ENCODE assay signal across 26 cellular contexts in genomic region chr7:152481082-152481481, GRCh38. TPM values are rescaled to one million over a fixed set of nuclear protein-coding genes. Genes with fewer than 3 reads are reported as not detected.
DNase-seq lines count a peak whose midpoint lies in the region; ATAC-seq, FAIRE-seq and TF ChIP-seq lines count a peak whose summit lies in the region.
"Had no signal": no experiment of that assay in that cellular context is flagged by ENCODE, and none has a peak within 500 bp of the region (broad histone marks: within the 10 kb centered on the region; RNA-seq: fewer than 3 reads in every experiment).

No MANE protein-coding gene starts in this region.

- H3K27me3 ChIP-seq in K562 (ENCODE audit: control insufficient read depth in 2 of 2, insufficient read depth in 2 of 2, low read length in 2 of 2) = no peaks in the 10 kb centered on the region
- H3K27me3 ChIP-seq: BE2C; BLaER1 treated with 17β-estradiol and CSF1 and Interleukin-3, amounts not matched to agents 10 nM and 100 nM had no signal

- no peaks in the 10 kb centered on the region for H3K79me2 ChIP-seq in K562 (ENCODE audit: control insufficient read depth, insufficient read depth, low read length)

- DNase-seq in activated naive CD8-positive, alpha-beta T cell treated with anti-CD3 and anti-CD28 coated beads, Interleukin-2, amount 10 ng/mL, durations not matched to agents 7 days and 5 days = no peak
- DNase-seq in activated naive CD8-positive, alpha-beta T cell treated with anti-CD3 and anti-CD28 coated beads for 36 hours = no peak
- peak; percentile 35 for DNase-seq in natural killer cell treated with Interleukin-12 subunit alpha and Interleukin-12 subunit beta and Interleukin-15 and Interleukin-18, amount 100 ng/mL, for 72 hours (ENCODE audit: low spot score)
- no peak for DNase-seq in natural killer cell
- DNase-seq in K562 (ENCODE audit: extremely low read depth in 1 of 4, low spot score in 3 of 4) = no peak
- DNase-seq in stimulated activated effector memory CD8-positive, alpha-beta T cell treated with anti-CD3 and anti-CD28 coated beads, Interleukin-12 subunit alpha, Interleukin-12 subunit beta, amount 100 ng/mL, for 72 hours (ENCODE audit: low spot score in 2 of 2) = no peak
- no peak for DNase-seq in NCI-H345 treated with DMSO at 0.1 percent for 48 hours (lab: John Stamatoyannopoulos, UW; ENCODE audit: unreplicated experiment)
- no peak for DNase-seq in NCI-H2171 treated with DMSO at 0.1 percent for 48 hours (lab: John Stamatoyannopoulos, UW)
- DNase-seq: 8988T; ACHN; AML-193; BE2C; CD4-positive, alpha-beta T cell; CD8-positive, alpha-beta memory T cell; DMS 273 treated with DMSO at 0.1 percent for 48 hours; DMS79 treated with DMSO at 0.1 percent for 48 hours; GF-D8; GOT3; HCEC 1CT had no signal

- H4K20me1 ChIP-seq in K562 (replicated peaks; ENCODE audit: control insufficient read depth, insufficient read depth, low read length) = no peaks in the 10 kb centered on the region
- H4K20me1 ChIP-seq: BLaER1 treated with 17β-estradiol and CSF1 and Interleukin-3, amounts not matched to agents 10 nM and 100 nM had no signal

- BruUV-seq in K562 (replicated peaks; lab: Mats Ljungman, UMichigan) = no TSS peak

- no peak overlapping the region for H3K27ac ChIP-seq in K562 (ENCODE audit: extremely low read depth, low read depth, low read length)
- H3K27ac ChIP-seq: A549; BLaER1 treated with 17β-estradiol and CSF1 and Interleukin-3, amounts not matched to agents 10 nM and 100 nM had no signal

- H3K9me3 Mint-ChIP-seq in activated naive CD8-positive, alpha-beta T cell treated with anti-CD3 and anti-CD28 coated beads, Interleukin-2, amount 10 ng/mL, durations not matched to agents 7 days and 5 days = peaks cover 2% of the 10 kb centered on the region
- no peaks in the 10 kb centered on the region for H3K9me3 Mint-ChIP-seq in activated naive CD8-positive, alpha-beta T cell treated with anti-CD3 and anti-CD28 coated beads for 36 hours
- no peaks in the 10 kb centered on the region for H3K9me3 Mint-ChIP-seq in natural killer cell treated with Interleukin-12 subunit alpha and Interleukin-12 subunit beta and Interleukin-15 and Interleukin-18, amount 100 ng/mL, for 72 hours
- no peaks in the 10 kb centered on the region for H3K9me3 Mint-ChIP-seq in natural killer cell
- no peaks in the 10 kb centered on the region for H3K9me3 Mint-ChIP-seq in stimulated activated effector memory CD8-positive, alpha-beta T cell treated with anti-CD3 and anti-CD28 coated beads, Interleukin-12 subunit alpha, Interleukin-12 subunit beta, amount 100 ng/mL, for 72 hours
- H3K9me3 Mint-ChIP-seq: CD4-positive, alpha-beta T cell; CD8-positive, alpha-beta memory T cell had no signal

- no peaks in the 10 kb centered on the region; a peak in 1 of 5 replicates for H3K4me1 ChIP-seq in K562 (replicated peaks in 1 of 2; ENCODE audit: control insufficient read depth in 2 of 2, insufficient read depth in 2 of 2, low read length in 2 of 2)
- H3K4me1 ChIP-seq: A549; BE2C; BLaER1 treated with 17β-estradiol and CSF1 and Interleukin-3, amounts not matched to agents 10 nM and 100 nM had no signal

- no peaks in the 10 kb centered on the region for H3K4me1 Mint-ChIP-seq in activated naive CD8-positive, alpha-beta T cell treated with anti-CD3 and anti-CD28 coated beads, Interleukin-2, amount 10 ng/mL, durations not matched to agents 7 days and 5 days
- no peaks in the 10 kb centered on the region for H3K4me1 Mint-ChIP-seq in activated naive CD8-positive, alpha-beta T cell treated with anti-CD3 and anti-CD28 coated beads for 36 hours
- H3K4me1 Mint-ChIP-seq in natural killer cell treated with Interleukin-12 subunit alpha and Interleukin-12 subunit beta and Interleukin-15 and Interleukin-18, amount 100 ng/mL, for 72 hours (ENCODE audit: low read depth in 2 of 2) = no peaks in the 10 kb centered on the region
- H3K4me1 Mint-ChIP-seq in natural killer cell = no peaks in the 10 kb centered on the region
- no peaks in the 10 kb centered on the region for H3K4me1 Mint-ChIP-seq in stimulated activated effector memory CD8-positive, alpha-beta T cell treated with anti-CD3 and anti-CD28 coated beads, Interleukin-12 subunit alpha, Interleukin-12 subunit beta, amount 100 ng/mL, for 72 hours
- H3K4me1 Mint-ChIP-seq: CD8-positive, alpha-beta memory T cell had no signal

- intact Hi-C loops in natural killer cell (cut with micrococcal nuclease) = no loop called here
- intact Hi-C loops in K562 (cut with micrococcal nuclease) = no loop called here

- H3K4me2 ChIP-seq in K562 (ENCODE audit: insufficient read depth, low read length) = no peak overlapping the region
- H3K4me2 ChIP-seq: A549; BLaER1 treated with 17β-estradiol and CSF1 and Interleukin-3, amounts not matched to agents 10 nM and 100 nM had no signal

- POLR2A ChIA-PET in activated naive CD8-positive, alpha-beta T cell treated with anti-CD3 and anti-CD28 coated beads, Interleukin-2, amount 10 ng/mL, durations not matched to agents 7 days and 5 days (lab: Charles Lee) = no interaction called here
- POLR2A ChIA-PET in K562 (lab: Yijun Ruan, JAX) = no interaction called here

- no peaks in the 10 kb centered on the region for H3K27me3 Mint-ChIP-seq in activated naive CD8-positive, alpha-beta T cell treated with anti-CD3 and anti-CD28 coated beads, Interleukin-2, amount 10 ng/mL, durations not matched to agents 7 days and 5 days
- no peaks in the 10 kb centered on the region for H3K27me3 Mint-ChIP-seq in activated naive CD8-positive, alpha-beta T cell treated with anti-CD3 and anti-CD28 coated beads for 36 hours
- no peaks in the 10 kb centered on the region for H3K27me3 Mint-ChIP-seq in natural killer cell treated with Interleukin-12 subunit alpha and Interleukin-12 subunit beta and Interleukin-15 and Interleukin-18, amount 100 ng/mL, for 72 hours
- H3K27me3 Mint-ChIP-seq in natural killer cell (ENCODE audit: low read depth in 2 of 2) = no peaks in the 10 kb centered on the region
- H3K27me3 Mint-ChIP-seq: CD4-positive, alpha-beta T cell; CD8-positive, alpha-beta memory T cell had no signal

- no peaks in the 10 kb centered on the region for H3K36me3 ChIP-seq in K562 (ENCODE audit: control insufficient read depth, insufficient read depth, low read length)
- H3K36me3 ChIP-seq: BE2C; BLaER1 treated with 17β-estradiol and CSF1 and Interleukin-3, amounts not matched to agents 10 nM and 100 nM had no signal

- TF ChIP-seq CTCF in natural killer cell (IDR thresholded peaks at IDR 0.05) (no peak), K562 (IDR thresholded peaks at IDR 0.05 in 2 of 3, conservative IDR thresholded peaks at IDR 0.05 in 1 of 3; ENCODE audit: insufficient read depth in 2 of 3, low read depth in 1 of 3, low read length in 3 of 3) (no peak)

- no peak for TF ChIP-seq RAD21 in K562 (CRISPR knock-in tag; conservative IDR thresholded peaks at IDR 0.05 in 1 of 2, IDR thresholded peaks at IDR 0.05 in 1 of 2)

- peak overlapping the region; percentile 12 for H3K27ac Mint-ChIP-seq in activated naive CD8-positive, alpha-beta T cell treated with anti-CD3 and anti-CD28 coated beads, Interleukin-2, amount 10 ng/mL, durations not matched to agents 7 days and 5 days
- H3K27ac Mint-ChIP-seq in activated naive CD8-positive, alpha-beta T cell treated with anti-CD3 and anti-CD28 coated beads for 36 hours = no peak overlapping the region
- no peak overlapping the region for H3K27ac Mint-ChIP-seq in natural killer cell treated with Interleukin-12 subunit alpha and Interleukin-12 subunit beta and Interleukin-15 and Interleukin-18, amount 100 ng/mL, for 72 hours
- no peak overlapping the region for H3K27ac Mint-ChIP-seq in natural killer cell
- H3K27ac Mint-ChIP-seq in stimulated activated effector memory CD8-positive, alpha-beta T cell treated with anti-CD3 and anti-CD28 coated beads, Interleukin-12 subunit alpha, Interleukin-12 subunit beta, amount 100 ng/mL, for 72 hours = peak overlapping the region; percentile 32
- H3K27ac Mint-ChIP-seq: CD14-positive monocyte; CD4-positive, alpha-beta T cell; CD8-positive, alpha-beta memory T cell had no signal

- no peaks in the 10 kb centered on the region for H3K9me1 ChIP-seq in K562 (ENCODE audit: control insufficient read depth, insufficient read depth, low read length)

- H2AFZ ChIP-seq in K562 (ENCODE audit: low read depth, low read length) = peak overlapping the region; percentile 33; the same call in 1 of the 2 replicates

- H3K4me3 ChIP-seq in K562 = no peak overlapping the region
- H3K4me3 ChIP-seq: A549; BLaER1 treated with 17β-estradiol and CSF1 and Interleukin-3, amounts not matched to agents 10 nM and 100 nM had no signal

- H3K4me3 Mint-ChIP-seq in activated naive CD8-positive, alpha-beta T cell treated with anti-CD3 and anti-CD28 coated beads, Interleukin-2, amount 10 ng/mL, durations not matched to agents 7 days and 5 days = no peak overlapping the region
- no peak overlapping the region for H3K4me3 Mint-ChIP-seq in activated naive CD8-positive, alpha-beta T cell treated with anti-CD3 and anti-CD28 coated beads for 36 hours
- H3K4me3 Mint-ChIP-seq in natural killer cell treated with Interleukin-12 subunit alpha and Interleukin-12 subunit beta and Interleukin-15 and Interleukin-18, amount 100 ng/mL, for 72 hours = no peak overlapping the region
- H3K4me3 Mint-ChIP-seq in natural killer cell = no peak overlapping the region
- H3K4me3 Mint-ChIP-seq in stimulated activated effector memory CD8-positive, alpha-beta T cell treated with anti-CD3 and anti-CD28 coated beads, Interleukin-12 subunit alpha, Interleukin-12 subunit beta, amount 100 ng/mL, for 72 hours = no peak overlapping the region
- H3K4me3 Mint-ChIP-seq: CD14-positive monocyte; CD4-positive, alpha-beta T cell; CD8-positive, alpha-beta memory T cell had no signal

- no peaks in the 10 kb centered on the region for H3K36me3 Mint-ChIP-seq in activated naive CD8-positive, alpha-beta T cell treated with anti-CD3 and anti-CD28 coated beads, Interleukin-2, amount 10 ng/mL, durations not matched to agents 7 days and 5 days
- no peaks in the 10 kb centered on the region for H3K36me3 Mint-ChIP-seq in activated naive CD8-positive, alpha-beta T cell treated with anti-CD3 and anti-CD28 coated beads for 36 hours
- H3K36me3 Mint-ChIP-seq in natural killer cell treated with Interleukin-12 subunit alpha and Interleukin-12 subunit beta and Interleukin-15 and Interleukin-18, amount 100 ng/mL, for 72 hours = no peaks in the 10 kb centered on the region
- no peaks in the 10 kb centered on the region for H3K36me3 Mint-ChIP-seq in natural killer cell
- no peaks in the 10 kb centered on the region for H3K36me3 Mint-ChIP-seq in stimulated activated effector memory CD8-positive, alpha-beta T cell treated with anti-CD3 and anti-CD28 coated beads, Interleukin-12 subunit alpha, Interleukin-12 subunit beta, amount 100 ng/mL, for 72 hours
- H3K36me3 Mint-ChIP-seq: CD14-positive monocyte; CD8-positive, alpha-beta memory T cell had no signal

- H3K9ac ChIP-seq in K562 (ENCODE audit: insufficient read depth in 1 of 2, low read depth in 2 of 2, low read length in 2 of 2) = no peak overlapping the region
- H3K9ac ChIP-seq: BLaER1 treated with 17β-estradiol and CSF1 and Interleukin-3, amounts not matched to agents 10 nM and 100 nM had no signal

- ATAC-seq in activated naive CD8-positive, alpha-beta T cell treated with anti-CD3 and anti-CD28 coated beads, Interleukin-2, amount 10 ng/mL, durations not matched to agents 7 days and 5 days (ENCODE audit: low read depth) = no peak
- ATAC-seq in natural killer cell treated with Interleukin-12 subunit alpha and Interleukin-12 subunit beta and Interleukin-15 and Interleukin-18, amount 100 ng/mL, for 72 hours = no peak
- ATAC-seq in natural killer cell (no peak), K562 (0 out of 3 replicates have a peak, but pooled peaks have one; percentile 10)
- ATAC-seq in stimulated activated effector memory CD8-positive, alpha-beta T cell treated with anti-CD3 and anti-CD28 coated beads, Interleukin-12 subunit alpha, Interleukin-12 subunit beta, amount 100 ng/mL, for 72 hours = no peak
- ATAC-seq: A549 had no signal

- no peak for TF ChIP-seq POLR2A in K562 (conservative IDR thresholded peaks at IDR 0.05)

- 34% methylated on average over 4 of the region's 4 CpGs for WGBS in K562 (ENCODE audit: insufficient coverage, low coverage, missing lambda C conversion rate)

- no peaks in the 10 kb centered on the region for H3K9me3 ChIP-seq in K562 (replicated peaks; ENCODE audit: control insufficient read depth, insufficient read depth, low read depth, low read length)
- H3K9me3 ChIP-seq: A549; BE2C; BLaER1 treated with 17β-estradiol and CSF1 and Interleukin-3, amounts not matched to agents 10 nM and 100 nM had no signal

- FAIRE-seq in K562 (lab: Jason Lieb, UNC) = no peak
- FAIRE-seq: A549, D721Med, GM12891, GM18507, H54 had no signal

- in situ Hi-C loops in K562 (cut with MboI) = no loop called here

- CTCF ChIA-PET in K562 (lab: Yijun Ruan, JAX; ENCODE audit: low intra/inter-chr PET ratio) = no interaction called here

- no peak for TF ChIP-seq EP300 in K562 (IDR thresholded peaks at IDR 0.05; ENCODE audit: low read length)

RNA-seq across cellular contexts. Expression of gene KMT2C, which starts 45.3 kb away (rescaled TPM):
- 100 to 1,000 TPM in 1 of 2 experiments, 10 to 100 TPM in 1; 95.5 to 102 TPM for total RNA-seq in activated naive CD8-positive, alpha-beta T cell treated with anti-CD3 and anti-CD28 coated beads, Interleukin-2, amount 10 ng/mL, durations not matched to agents 7 days and 5 days
- total RNA-seq in activated naive CD8-positive, alpha-beta T cell treated with anti-CD3 and anti-CD28 coated beads for 36 hours = 10 to 100 TPM; 34.2 to 38.2 TPM
- total RNA-seq in natural killer cell treated with Interleukin-12 subunit alpha and Interleukin-12 subunit beta and Interleukin-15 and Interleukin-18, amount 100 ng/mL, for 72 hours = 100 to 1,000 TPM in 1 of 2 donors, 10 to 100 TPM in 1; 71.2 to 105 TPM
- total RNA-seq in natural killer cell = 100 to 1,000 TPM; 159 to 177 (median 167) TPM
- total RNA-seq in K562 (2011; cell fraction: chromatin; rRNA removed; ENCODE audit: low replicate concordance) = 166 and 463 TPM in 2 replicates
- total RNA-seq in K562 (2011; cell fraction: nucleolus; rRNA removed) = 68.5 and 102 TPM in 2 replicates
- total RNA-seq in K562 (2011; cell fraction: nucleoplasm; rRNA removed) = 172 and 242 TPM in 2 replicates
- 28.5 and 35.6 TPM in 2 replicates for total RNA-seq in K562 (2014; rRNA removed)
- 35.8 and 36.2 TPM in 2 replicates for total RNA-seq in K562 (2014; rRNA removed; fragmentation: Illumina TruSeq; extraction: Trizol)
- 34.4 and 36.6 TPM in 2 replicates for total RNA-seq in K562 (2015; rRNA removed; fragmentation: Illumina TruSeq; extraction: Trizol)
- total RNA-seq in K562 (2021) = 62.1 and 67.8 TPM in 2 replicates
- 18.3 and 18.9 TPM in 2 replicates for polyA plus RNA-seq in K562 (2011; rRNA removed)
- 11.3 and 15.9 TPM in 2 replicates for polyA plus RNA-seq in K562 (2011; cell fraction: cytosol; rRNA removed)
- polyA plus RNA-seq in K562 (2011; cell fraction: nucleus; rRNA removed) = 55.9 and 66.9 TPM in 2 replicates
- 13.2 and 15.7 TPM in 2 replicates for polyA plus RNA-seq in K562 (2012)
- 27.1 and 27.3 TPM in 2 replicates for polyA plus RNA-seq in K562 (2014; fragmentation: Illumina TruSeq; extraction: Trizol)
- polyA plus RNA-seq in K562 (2014; fragmentation: Nextera tagmentation; extraction: Ambion mirVana) = 10 to 100 TPM in 1 of 2 experiments, 1 to 10 TPM in 1; 4.9 to 13.0 TPM
- polyA plus RNA-seq in K562 (2014; rRNA removed) = 19.4 and 21.4 TPM in 2 replicates
- polyA minus RNA-seq in K562 (2011; rRNA and poly(A)+ RNA removed) = 118 and 126 TPM in 2 replicates
- polyA minus RNA-seq in K562 (2011; cell fraction: cytosol; rRNA and poly(A)+ RNA removed) = 40.0 and 46.3 TPM in 2 replicates
- polyA minus RNA-seq in K562 (2011; cell fraction: nucleus; rRNA and poly(A)+ RNA removed) = 89.1 and 146 TPM in 2 replicates

Comparison
In these comparisons a context has a peak if more than half of its experiments do, and no peak if none do; other contexts are left out.
1. H3K27ac Mint-ChIP-seq: peak in activated naive CD8-positive, alpha-beta T cell treated with anti-CD3 and anti-CD28 coated beads, Interleukin-2, amount 10 ng/mL, durations not matched to agents 7 days and 5 days (single experiment) and stimulated activated effector memory CD8-positive, alpha-beta T cell treated with anti-CD3 and anti-CD28 coated beads, Interleukin-12 subunit alpha, Interleukin-12 subunit beta, amount 100 ng/mL, for 72 hours (single experiment); none in activated naive CD8-positive, alpha-beta T cell treated with anti-CD3 and anti-CD28 coated beads for 36 hours (single experiment), natural killer cell treated with Interleukin-12 subunit alpha and Interleukin-12 subunit beta and Interleukin-15 and Interleukin-18, amount 100 ng/mL, for 72 hours (0 of 2) and natural killer cell (0 of 2).